ENCODE assay signal across 18 cellular contexts in the genomic region with DNA sequence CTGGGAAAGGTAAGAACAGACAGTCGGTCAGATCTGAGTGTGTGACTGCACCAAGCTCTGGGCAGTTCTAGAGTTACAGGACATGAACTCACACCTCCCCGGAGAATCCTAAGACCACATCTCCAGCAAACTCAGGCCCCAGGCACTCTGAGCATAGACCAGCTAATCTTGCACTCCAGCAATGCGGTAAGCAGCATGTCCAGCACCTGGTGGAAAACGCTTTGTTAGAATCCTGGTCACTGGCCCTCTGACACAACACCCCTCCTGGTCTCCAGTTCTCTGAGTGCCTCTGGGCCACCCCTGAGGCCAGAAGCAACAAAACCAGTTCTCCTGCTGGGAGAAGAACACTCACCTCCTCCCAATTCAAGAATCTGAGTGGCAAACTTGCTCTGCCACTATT.
DNase-seq lines count a peak whose midpoint lies in the region; ATAC-seq and TF ChIP-seq lines count a peak whose summit lies in the region.
"Had no signal": no experiment of that assay in that cellular context is flagged by ENCODE, and none has a peak within 500 bp of the region (broad histone marks: within the 10 kb centered on the region; RNA-seq: fewer than 3 reads in every experiment).

No MANE protein-coding gene starts in this region.

- TF ChIP-seq CTCF in RWPE2 (IDR thresholded peaks at IDR 0.05; ENCODE audit: poor library complexity, severe bottlenecking) (no peak), type B pancreatic cell (conservative IDR thresholded peaks at IDR 0.05) (no peak), MM.1S (IDR thresholded peaks at IDR 0.05; ENCODE audit: low read length) (no peak)

- H3K9me2 ChIP-seq in MM.1S (replicated peaks; ENCODE audit: insufficient read depth, low read length): no peaks in the 10 kb centered on the region

- no peak overlapping the region for H2AFZ ChIP-seq in MM.1S (ENCODE audit: low read length)

- H4K20me1 ChIP-seq in MM.1S (ENCODE audit: insufficient read depth, low read length): no peaks in the 10 kb centered on the region

- H3K9me3 ChIP-seq in RWPE2 (ENCODE audit: severe bottlenecking): no peaks in the 10 kb centered on the region
- H3K9me3 ChIP-seq in MM.1S (replicated peaks; ENCODE audit: insufficient read depth, low read length): no peaks in the 10 kb centered on the region

- H3F3A ChIP-seq in MM.1S (ENCODE audit: insufficient read depth, low read length): no peaks in the 10 kb centered on the region

- no peak overlapping the region for H3K4me3 ChIP-seq in RWPE2 (ENCODE audit: severe bottlenecking)
- H3K4me3 ChIP-seq in MM.1S (ENCODE audit: low read length): no peak overlapping the region

- H3K27me3 Mint-ChIP-seq in type B pancreatic cell: peaks cover 4% of the 10 kb centered on the region
- peaks cover 21% of the 10 kb centered on the region for H3K27me3 Mint-ChIP-seq in stimulated activated memory B cell treated with anti-CD40 and anti-IgM and Interleukin-4, amounts not matched to agents 10 μg/mL and 1 μg/mL and 100 μg/mL, for 72 hours

- H3K4me2 ChIP-seq in MM.1S (ENCODE audit: low read depth, low read length): no peak overlapping the region

- H3K4me1 Mint-ChIP-seq in type B pancreatic cell (ENCODE audit: unreplicated experiment): peaks cover 41% of the 10 kb centered on the region
- no peaks in the 10 kb centered on the region for H3K4me1 Mint-ChIP-seq in stimulated activated memory B cell treated with anti-CD40 and anti-IgM and Interleukin-4, amounts not matched to agents 10 μg/mL and 1 μg/mL and 100 μg/mL, for 72 hours
- H3K4me1 Mint-ChIP-seq: B cell, IgD-negative memory B cell had no signal

- H3K4me1 ChIP-seq in RWPE2 (ENCODE audit: insufficient read depth, poor library complexity, severe bottlenecking): peaks cover 40% of the 10 kb centered on the region
- no peaks in the 10 kb centered on the region for H3K4me1 ChIP-seq in MM.1S (ENCODE audit: low read length)

- peaks cover 3% of the 10 kb centered on the region for H3K36me3 Mint-ChIP-seq in type B pancreatic cell
- no peaks in the 10 kb centered on the region for H3K36me3 Mint-ChIP-seq in stimulated activated memory B cell treated with anti-CD40 and anti-IgM and Interleukin-4, amounts not matched to agents 10 μg/mL and 1 μg/mL and 100 μg/mL, for 72 hours
- H3K36me3 Mint-ChIP-seq: IgD-negative memory B cell had no signal

- no peaks in the 10 kb centered on the region for H3K27me3 ChIP-seq in RWPE2 (ENCODE audit: insufficient read depth, poor library complexity, severe bottlenecking)
- H3K27me3 ChIP-seq in MM.1S (replicated peaks; ENCODE audit: insufficient read depth, low read length): no peaks in the 10 kb centered on the region

- H3K27ac ChIP-seq in RWPE2 (ENCODE audit: poor library complexity, severe bottlenecking) (peak overlapping the region; percentile 66), MM.1S (ENCODE audit: low read length) (no peak overlapping the region)
- H3K27ac ChIP-seq: 22Rv1 had no signal

- H3K4me3 Mint-ChIP-seq in type B pancreatic cell: peak overlapping the region; percentile 46
- no peak overlapping the region for H3K4me3 Mint-ChIP-seq in stimulated activated memory B cell treated with anti-CD40 and anti-IgM and Interleukin-4, amounts not matched to agents 10 μg/mL and 1 μg/mL and 100 μg/mL, for 72 hours
- H3K4me3 Mint-ChIP-seq: B cell; CD4-positive, alpha-beta memory T cell; IgD-negative memory B cell had no signal

- H3K9ac ChIP-seq in MM.1S (ENCODE audit: low read length): no peak overlapping the region

- H3K9me3 Mint-ChIP-seq in type B pancreatic cell: peaks cover 5% of the 10 kb centered on the region
- no peaks in the 10 kb centered on the region for H3K9me3 Mint-ChIP-seq in stimulated activated memory B cell treated with anti-CD40 and anti-IgM and Interleukin-4, amounts not matched to agents 10 μg/mL and 1 μg/mL and 100 μg/mL, for 72 hours
- H3K9me3 Mint-ChIP-seq: CD4-positive, alpha-beta memory T cell had no signal

- no peak for ATAC-seq in RWPE2 (ENCODE audit: low read depth)
- no peak for ATAC-seq in stimulated activated memory B cell treated with anti-CD40 and anti-IgM and Interleukin-4, amounts not matched to agents 10 μg/mL and 1 μg/mL and 100 μg/mL, for 72 hours
- no peak for ATAC-seq in HG03159 (IDR thresholded peaks at IDR 0.05; ENCODE audit: unreplicated experiment)

- H3K79me2 ChIP-seq in MM.1S (ENCODE audit: low read length): no peaks in the 10 kb centered on the region

- peak; percentile 36 for DNase-seq in NCI-H510A treated with DMSO at 0.1 percent for 48 hours (lab: John Stamatoyannopoulos, UW)
- DNase-seq in NCI-H510A (lab: John Stamatoyannopoulos, UW): no peak
- peak; percentile 27 for DNase-seq in RWPE2 (ENCODE audit: low spot score)
- DNase-seq in islet precursor cell: peak; percentile 88
- DNase-seq in type B pancreatic cell (ENCODE audit: extremely low spot score, unreplicated experiment): no peak
- no peak for DNase-seq in MM.1S
- DNase-seq: CD4-positive, alpha-beta memory T cell; DMS 273 treated with DMSO at 0.1 percent for 48 hours; H7; Kasumi-1; NCI-H1930; NCI-H748 treated with DMSO at 0.1 percent for 48 hours; Right ventricle myocardium superior had no signal

- H3K36me3 ChIP-seq in RWPE2 (ENCODE audit: low read depth) (no peaks in the 10 kb centered on the region), MM.1S (replicated peaks; ENCODE audit: insufficient read depth, low read length) (no peaks in the 10 kb centered on the region)

- peak overlapping the region; percentile 82 for H3K27ac Mint-ChIP-seq in type B pancreatic cell
- no peak overlapping the region for H3K27ac Mint-ChIP-seq in stimulated activated memory B cell treated with anti-CD40 and anti-IgM and Interleukin-4, amounts not matched to agents 10 μg/mL and 1 μg/mL and 100 μg/mL, for 72 hours
- H3K27ac Mint-ChIP-seq: B cell; CD4-positive, alpha-beta memory T cell had no signal

Comparison
In these comparisons a context has a peak if more than half of its experiments do, and no peak if none do; other contexts are left out.
1. DNase-seq: peak in NCI-H510A treated with DMSO at 0.1 percent for 48 hours (single experiment), RWPE2 (single experiment) and islet precursor cell (single experiment); none in NCI-H510A (single experiment), type B pancreatic cell (single experiment) and MM.1S (single experiment).